2 cellular contexts compared by ENCODE assay signal in the genomic region with DNA sequence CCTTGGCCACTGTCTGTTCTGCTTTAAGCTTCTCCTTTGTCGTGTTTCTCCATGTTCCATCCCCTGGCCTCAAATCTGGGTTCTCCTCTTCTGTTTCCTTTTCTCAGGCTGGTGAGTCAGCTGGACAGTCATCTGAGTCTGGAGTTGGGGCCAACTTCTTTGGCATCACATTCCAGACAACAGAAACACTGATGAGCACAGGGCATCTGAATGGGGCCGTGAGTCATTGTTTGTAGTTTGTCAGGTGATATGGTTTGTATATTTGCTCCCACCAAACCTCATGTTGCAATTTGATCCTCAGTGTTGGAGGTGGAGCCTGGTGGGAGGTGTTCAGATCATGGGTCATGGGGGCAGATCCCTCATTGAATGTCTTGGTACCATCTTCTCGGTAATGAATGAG.
A peak's percentile ranks its signal among the peaks of the same experiment; 100 is the strongest.
TF ChIP-seq lines count a peak whose summit lies in the region.

No MANE protein-coding gene starts in this region.

TF ChIP-seq in SK-N-SH, 30 proteins besides CTCF, POLR2A, EP300 and RAD21 (continued from another document):
- TF ChIP-seq, protein P1, sequence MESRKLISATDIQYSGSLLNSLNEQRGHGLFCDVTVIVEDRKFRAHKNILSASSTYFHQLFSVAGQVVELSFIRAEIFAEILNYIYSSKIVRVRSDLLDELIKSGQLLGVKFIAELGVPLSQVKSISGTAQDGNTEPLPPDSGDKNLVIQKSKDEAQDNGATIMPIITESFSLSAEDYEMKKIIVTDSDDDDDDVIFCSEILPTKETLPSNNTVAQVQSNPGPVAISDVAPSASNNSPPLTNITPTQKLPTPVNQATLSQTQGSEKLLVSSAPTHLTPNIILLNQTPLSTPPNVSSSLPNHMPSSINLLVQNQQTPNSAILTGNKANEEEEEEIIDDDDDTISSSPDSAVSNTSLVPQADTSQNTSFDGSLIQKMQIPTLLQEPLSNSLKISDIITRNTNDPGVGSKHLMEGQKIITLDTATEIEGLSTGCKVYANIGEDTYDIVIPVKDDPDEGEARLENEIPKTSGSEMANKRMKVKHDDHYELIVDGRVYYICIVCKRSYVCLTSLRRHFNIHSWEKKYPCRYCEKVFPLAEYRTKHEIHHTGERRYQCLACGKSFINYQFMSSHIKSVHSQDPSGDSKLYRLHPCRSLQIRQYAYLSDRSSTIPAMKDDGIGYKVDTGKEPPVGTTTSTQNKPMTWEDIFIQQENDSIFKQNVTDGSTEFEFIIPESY (IDR thresholded peaks at IDR 0.05; ENCODE audit: borderline replicate concordance, low read depth): no peak
- peak; percentile 51; the same call in 1 of the 2 replicates for TF ChIP-seq FOSL2 (IDR thresholded peaks at IDR 0.05; ENCODE audit: borderline replicate concordance, low read depth)

TF ChIP-seq in SK-N-SH treated with all-trans-retinoic acid at 6 μM for 48 hours, 23 proteins besides CTCF, POLR2A, EP300 and RAD21 (continued from another document):
- TF ChIP-seq, protein P2, sequence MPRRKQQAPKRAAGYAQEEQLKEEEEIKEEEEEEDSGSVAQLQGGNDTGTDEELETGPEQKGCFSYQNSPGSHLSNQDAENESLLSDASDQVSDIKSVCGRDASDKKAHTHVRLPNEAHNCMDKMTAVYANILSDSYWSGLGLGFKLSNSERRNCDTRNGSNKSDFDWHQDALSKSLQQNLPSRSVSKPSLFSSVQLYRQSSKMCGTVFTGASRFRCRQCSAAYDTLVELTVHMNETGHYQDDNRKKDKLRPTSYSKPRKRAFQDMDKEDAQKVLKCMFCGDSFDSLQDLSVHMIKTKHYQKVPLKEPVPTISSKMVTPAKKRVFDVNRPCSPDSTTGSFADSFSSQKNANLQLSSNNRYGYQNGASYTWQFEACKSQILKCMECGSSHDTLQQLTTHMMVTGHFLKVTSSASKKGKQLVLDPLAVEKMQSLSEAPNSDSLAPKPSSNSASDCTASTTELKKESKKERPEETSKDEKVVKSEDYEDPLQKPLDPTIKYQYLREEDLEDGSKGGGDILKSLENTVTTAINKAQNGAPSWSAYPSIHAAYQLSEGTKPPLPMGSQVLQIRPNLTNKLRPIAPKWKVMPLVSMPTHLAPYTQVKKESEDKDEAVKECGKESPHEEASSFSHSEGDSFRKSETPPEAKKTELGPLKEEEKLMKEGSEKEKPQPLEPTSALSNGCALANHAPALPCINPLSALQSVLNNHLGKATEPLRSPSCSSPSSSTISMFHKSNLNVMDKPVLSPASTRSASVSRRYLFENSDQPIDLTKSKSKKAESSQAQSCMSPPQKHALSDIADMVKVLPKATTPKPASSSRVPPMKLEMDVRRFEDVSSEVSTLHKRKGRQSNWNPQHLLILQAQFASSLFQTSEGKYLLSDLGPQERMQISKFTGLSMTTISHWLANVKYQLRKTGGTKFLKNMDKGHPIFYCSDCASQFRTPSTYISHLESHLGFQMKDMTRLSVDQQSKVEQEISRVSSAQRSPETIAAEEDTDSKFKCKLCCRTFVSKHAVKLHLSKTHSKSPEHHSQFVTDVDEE (CRISPR knock-in tag; IDR thresholded peaks at IDR 0.05): no peak
- TF ChIP-seq ZFP3 (CRISPR knock-in tag; IDR thresholded peaks at IDR 0.05): no peak
- TF ChIP-seq ZNF565 (CRISPR knock-in tag; conservative IDR thresholded peaks at IDR 0.05; ENCODE audit: low read depth): no peak
- no peak for TF ChIP-seq ISL1 (CRISPR knock-in tag; IDR thresholded peaks at IDR 0.05)
- TF ChIP-seq RARB (CRISPR knock-in tag; IDR thresholded peaks at IDR 0.05): no peak
- TF ChIP-seq, protein P3, sequence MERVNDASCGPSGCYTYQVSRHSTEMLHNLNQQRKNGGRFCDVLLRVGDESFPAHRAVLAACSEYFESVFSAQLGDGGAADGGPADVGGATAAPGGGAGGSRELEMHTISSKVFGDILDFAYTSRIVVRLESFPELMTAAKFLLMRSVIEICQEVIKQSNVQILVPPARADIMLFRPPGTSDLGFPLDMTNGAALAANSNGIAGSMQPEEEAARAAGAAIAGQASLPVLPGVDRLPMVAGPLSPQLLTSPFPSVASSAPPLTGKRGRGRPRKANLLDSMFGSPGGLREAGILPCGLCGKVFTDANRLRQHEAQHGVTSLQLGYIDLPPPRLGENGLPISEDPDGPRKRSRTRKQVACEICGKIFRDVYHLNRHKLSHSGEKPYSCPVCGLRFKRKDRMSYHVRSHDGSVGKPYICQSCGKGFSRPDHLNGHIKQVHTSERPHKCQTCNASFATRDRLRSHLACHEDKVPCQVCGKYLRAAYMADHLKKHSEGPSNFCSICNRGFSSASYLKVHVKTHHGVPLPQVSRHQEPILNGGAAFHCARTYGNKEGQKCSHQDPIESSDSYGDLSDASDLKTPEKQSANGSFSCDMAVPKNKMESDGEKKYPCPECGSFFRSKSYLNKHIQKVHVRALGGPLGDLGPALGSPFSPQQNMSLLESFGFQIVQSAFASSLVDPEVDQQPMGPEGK (CRISPR knock-in tag; IDR thresholded peaks at IDR 0.05; ENCODE audit: borderline replicate concordance): no peak
- no peak for TF ChIP-seq ZFP30 (CRISPR knock-in tag; IDR thresholded peaks at IDR 0.05)
- no peak for TF ChIP-seq PPARA (CRISPR knock-in tag; IDR thresholded peaks at IDR 0.05; ENCODE audit: borderline replicate concordance)
- TF ChIP-seq, protein P4, sequence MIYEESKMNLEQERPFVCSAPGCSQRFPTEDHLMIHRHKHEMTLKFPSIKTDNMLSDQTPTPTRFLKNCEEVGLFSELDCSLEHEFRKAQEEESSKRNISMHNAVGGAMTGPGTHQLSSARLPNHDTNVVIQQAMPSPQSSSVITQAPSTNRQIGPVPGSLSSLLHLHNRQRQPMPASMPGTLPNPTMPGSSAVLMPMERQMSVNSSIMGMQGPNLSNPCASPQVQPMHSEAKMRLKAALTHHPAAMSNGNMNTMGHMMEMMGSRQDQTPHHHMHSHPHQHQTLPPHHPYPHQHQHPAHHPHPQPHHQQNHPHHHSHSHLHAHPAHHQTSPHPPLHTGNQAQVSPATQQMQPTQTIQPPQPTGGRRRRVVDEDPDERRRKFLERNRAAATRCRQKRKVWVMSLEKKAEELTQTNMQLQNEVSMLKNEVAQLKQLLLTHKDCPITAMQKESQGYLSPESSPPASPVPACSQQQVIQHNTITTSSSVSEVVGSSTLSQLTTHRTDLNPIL (CRISPR knock-in tag; IDR thresholded peaks at IDR 0.05; ENCODE audit: low read depth): no peak
- TF ChIP-seq ZNF70 (CRISPR knock-in tag; IDR thresholded peaks at IDR 0.05): no peak
- no peak for TF ChIP-seq ZC3H10 (CRISPR knock-in tag; IDR thresholded peaks at IDR 0.05)
- TF ChIP-seq, protein P5, sequence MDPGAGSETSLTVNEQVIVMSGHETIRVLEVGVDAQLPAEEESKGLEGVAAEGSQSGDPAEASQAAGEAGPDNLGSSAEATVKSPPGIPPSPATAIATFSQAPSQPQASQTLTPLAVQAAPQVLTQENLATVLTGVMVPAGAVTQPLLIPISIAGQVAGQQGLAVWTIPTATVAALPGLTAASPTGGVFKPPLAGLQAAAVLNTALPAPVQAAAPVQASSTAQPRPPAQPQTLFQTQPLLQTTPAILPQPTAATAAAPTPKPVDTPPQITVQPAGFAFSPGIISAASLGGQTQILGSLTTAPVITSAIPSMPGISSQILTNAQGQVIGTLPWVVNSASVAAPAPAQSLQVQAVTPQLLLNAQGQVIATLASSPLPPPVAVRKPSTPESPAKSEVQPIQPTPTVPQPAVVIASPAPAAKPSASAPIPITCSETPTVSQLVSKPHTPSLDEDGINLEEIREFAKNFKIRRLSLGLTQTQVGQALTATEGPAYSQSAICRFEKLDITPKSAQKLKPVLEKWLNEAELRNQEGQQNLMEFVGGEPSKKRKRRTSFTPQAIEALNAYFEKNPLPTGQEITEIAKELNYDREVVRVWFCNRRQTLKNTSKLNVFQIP (CRISPR knock-in tag; IDR thresholded peaks at IDR 0.05; ENCODE audit: borderline replicate concordance, low read depth): no peak
- TF ChIP-seq SNAI2 (CRISPR knock-in tag; IDR thresholded peaks at IDR 0.05): no peak
TF ChIP-seq in SK-N-SH treated with all-trans-retinoic acid at 6 μM for 48 hours: peak in this region for 0.
